ENCODE assay signal across 17 cellular contexts in genomic region chr16:71851726-71852125, GRCh38.
"Had no signal": no experiment of that assay in that cellular context is flagged by ENCODE, and none has a peak within 500 bp of the region (broad histone marks: within the 10 kb centered on the region; RNA-seq: fewer than 3 reads in every experiment).

No MANE protein-coding gene starts in this region.

- H3K9me3 ChIP-seq: lower lobe of right lung, neutrophil had no signal

- H3K9me3 Mint-ChIP-seq: activated B cell treated with CpG ODN at 0.5 μM for 24 hours; activated CD4-positive, alpha-beta T cell treated with anti-CD3 and anti-CD28 coated beads, Interleukin-2, amount 10 ng/mL, durations not matched to agents 24 days and 14 days; activated naive CD4-positive, alpha-beta T cell treated with anti-CD3 and anti-CD28 coated beads, Interleukin-2, amount 50 U/mL, for 24 hours; brain; immature natural killer cell; naive thymus-derived CD8-positive, alpha-beta T cell; T-helper 1 cell treated with Interleukin-12 subunit alpha and Interleukin-12 subunit beta and Interleukin-4 antibody, amounts not matched to agents 30 μg/mL and 1 μg/mL, for 36 hours; type B pancreatic cell had no signal

- H3K4me3 ChIP-seq: lower lobe of right lung had no signal

- H3K27ac ChIP-seq: lower lobe of right lung, neutrophil had no signal

- DNase-seq: activated B cell treated with CpG ODN at 0.5 μM for 24 hours; activated CD4-positive, alpha-beta T cell treated with anti-CD3 and anti-CD28 coated beads, Interleukin-2, amount 10 ng/mL, durations not matched to agents 24 days and 14 days; activated effector memory CD4-positive, alpha-beta T cell treated with Interleukin-2 at 50 U/mL for 16 hours; amygdala; erythroblast; immature natural killer cell; left cardiac atrium; lower lobe of right lung; naive thymus-derived CD8-positive, alpha-beta T cell; right cardiac atrium; small intestine had no signal

- H3K27me3 Mint-ChIP-seq: activated B cell treated with CpG ODN at 0.5 μM for 24 hours; activated CD4-positive, alpha-beta T cell treated with anti-CD3 and anti-CD28 coated beads, Interleukin-2, amount 10 ng/mL, durations not matched to agents 24 days and 14 days; activated naive CD4-positive, alpha-beta T cell treated with anti-CD3 and anti-CD28 coated beads, Interleukin-2, amount 50 U/mL, for 24 hours; brain; naive thymus-derived CD8-positive, alpha-beta T cell; progenitor cell of endocrine pancreas; type B pancreatic cell had no signal

- ATAC-seq: lower lobe of right lung; naive thymus-derived CD8-positive, alpha-beta T cell; right cardiac atrium had no signal

- H3K4me3 Mint-ChIP-seq: activated B cell treated with CpG ODN at 0.5 μM for 24 hours; activated CD4-positive, alpha-beta T cell treated with anti-CD3 and anti-CD28 coated beads, Interleukin-2, amount 10 ng/mL, durations not matched to agents 24 days and 14 days; activated naive CD4-positive, alpha-beta T cell treated with anti-CD3 and anti-CD28 coated beads, Interleukin-2, amount 50 U/mL, for 24 hours; brain; immature natural killer cell; T-helper 1 cell treated with Interleukin-12 subunit alpha and Interleukin-12 subunit beta and Interleukin-4 antibody, amounts not matched to agents 30 μg/mL and 1 μg/mL, for 36 hours; type B pancreatic cell had no signal

- H3K27me3 ChIP-seq: neutrophil had no signal

- H3K27ac Mint-ChIP-seq: activated CD4-positive, alpha-beta T cell treated with anti-CD3 and anti-CD28 coated beads, Interleukin-2, amount 10 ng/mL, durations not matched to agents 24 days and 14 days; progenitor cell of endocrine pancreas; T-helper 1 cell treated with Interleukin-12 subunit alpha and Interleukin-12 subunit beta and Interleukin-4 antibody, amounts not matched to agents 30 μg/mL and 1 μg/mL, for 36 hours; type B pancreatic cell had no signal
